7 cellular contexts compared by ENCODE assay signal in the genomic region with DNA sequence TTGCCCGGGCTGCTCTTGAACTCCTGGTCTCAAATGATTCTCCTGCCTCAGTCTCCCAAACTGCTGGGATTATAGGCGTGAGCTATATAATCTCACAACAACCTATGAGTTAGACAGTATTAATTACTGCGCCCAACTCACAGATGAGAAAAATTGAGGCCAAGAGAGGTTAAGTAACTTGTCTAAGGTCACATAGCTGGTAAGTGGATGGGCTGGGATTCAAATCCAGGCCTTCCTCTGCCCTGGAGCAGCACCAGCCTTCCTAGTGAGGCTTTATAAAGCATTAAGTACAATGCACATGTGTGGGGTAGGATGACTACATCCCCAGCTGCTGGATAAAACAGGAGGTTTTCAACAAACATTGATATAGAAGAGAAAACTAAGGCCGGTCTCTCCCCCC.
"Had no signal": no experiment of that assay in that cellular context is flagged by ENCODE, and none has a peak within 500 bp of the region (broad histone marks: within the 10 kb centered on the region; RNA-seq: fewer than 3 reads in every experiment).

No MANE protein-coding gene starts in this region.

- H3K9ac ChIP-seq: GM23248 had no signal

- FAIRE-seq: HTR-8/SVneo had no signal

- H3K4me3 ChIP-seq: GM23248, HAP-1 had no signal

- H3K27ac ChIP-seq: GM23248 had no signal

- H3K9me3 ChIP-seq: HAP-1 had no signal

- DNase-seq: GM23248, GOT3, H7, KBM-7 had no signal

- H3K4me1 ChIP-seq: HAP-1 had no signal

- H2AFZ ChIP-seq: GM23248 had no signal

- ATAC-seq: HCT116 had no signal
